Comparison of ENCODE assay signal across 24 cellular contexts in genomic region chr18:75433098-75433497, GRCh38. TPM values are rescaled to one million over a fixed set of nuclear protein-coding genes. Genes with fewer than 3 reads are reported as not detected.
DNase-seq lines count a peak whose midpoint lies in the region; ATAC-seq and TF ChIP-seq lines count a peak whose summit lies in the region.
"Had no signal": no experiment of that assay in that cellular context is flagged by ENCODE, and none has a peak within 500 bp of the region (broad histone marks: within the 10 kb centered on the region; RNA-seq: fewer than 3 reads in every experiment).

No MANE protein-coding gene starts in this region.

- no peak overlapping the region for H2BK5ac ChIP-seq in H9 (ENCODE audit: insufficient read length, low read length)

- H3K4me2 ChIP-seq in H9 (ENCODE audit: insufficient read depth, insufficient read length, low read length) (no peak overlapping the region), neural progenitor cell (peak overlapping the region; percentile 36), GM23248 (ENCODE audit: unreplicated experiment) (no peak overlapping the region)
- H3K4me2 ChIP-seq: KMS-11 had no signal

- TF ChIP-seq CTCF in H9 (conservative IDR thresholded peaks at IDR 0.05): no peak
- TF ChIP-seq CTCF in endodermal cell (conservative IDR thresholded peaks at IDR 0.05): no peak
- TF ChIP-seq CTCF in neural progenitor cell (IDR thresholded peaks at IDR 0.05): no peak
- TF ChIP-seq CTCF in prostate gland (IDR thresholded peaks at IDR 0.05): no peak

- ATAC-seq in GM18907 (IDR thresholded peaks at IDR 0.05; ENCODE audit: unreplicated experiment): no peak
- no peak for ATAC-seq in HG02759 (IDR thresholded peaks at IDR 0.05; ENCODE audit: unreplicated experiment)

- H2BK12ac ChIP-seq in H9 (ENCODE audit: insufficient read length, low read depth, low read length): no peak overlapping the region

- H4K8ac ChIP-seq in H9 (replicated peaks; ENCODE audit: insufficient read length, low read depth, low read length): no peak overlapping the region

- peaks cover 13% of the 10 kb centered on the region in 2 experiments for H3K4me1 Mint-ChIP-seq in H9
- H3K4me1 Mint-ChIP-seq in endodermal cell: peaks cover 4% of the 10 kb centered on the region
- H3K4me1 Mint-ChIP-seq in neural progenitor cell: peaks cover 14% of the 10 kb centered on the region
- H3K4me1 Mint-ChIP-seq: CD4-positive, alpha-beta memory T cell; IgD-negative memory B cell had no signal

- WGBS in H9 (ENCODE audit: extremely low coverage, insufficient read length, low lambda C conversion rate): no CpG with 5 or more reads among the region's 8 CpGs
- 25 to 60% methylated on average over 5 to 8 of the region's 8 CpGs for WGBS in endodermal cell (ENCODE audit: insufficient coverage in 1 of 2, insufficient read length in 1 of 2), 2 experiments
- WGBS in prostate gland: 77% methylated on average over 8 of the region's 8 CpGs
- WGBS in GM23248 (ENCODE audit: low coverage in 1 of 2, low lambda C conversion rate in 2 of 2, missing lambda C conversion rate in 2 of 2), 2 experiments: 70 to 74% methylated on average over 8 of the region's 8 CpGs

- H3K18ac ChIP-seq in H9 (ENCODE audit: insufficient read length, low read depth, low read length): no peak overlapping the region

- intact Hi-C loops in prostate gland (cut with DNase I): no loop called here

- in situ Hi-C loops in GM23248 (cut with MboI): no loop called here

- no peak overlapping the region for H3K4me3 Mint-ChIP-seq in H9
- H3K4me3 Mint-ChIP-seq in endodermal cell: no peak overlapping the region
- H3K4me3 Mint-ChIP-seq in neural progenitor cell: no peak overlapping the region
- H3K4me3 Mint-ChIP-seq: CD4-positive, alpha-beta memory T cell; IgD-negative memory B cell had no signal

- peak; percentile 47 for DNase-seq in H9
- peak; percentile 64 for DNase-seq in endodermal cell
- peak; percentile 38 for DNase-seq in iPS-NIHi11 (ENCODE audit: low spot score)
- DNase-seq in neural progenitor cell (ENCODE audit: low spot score): peak; percentile 38
- no peak for DNase-seq in prostate gland (ENCODE audit: low spot score)
- no peak for DNase-seq in GM23248
- DNase-seq: C1 segment of cervical spinal cord; CD4-positive, alpha-beta memory T cell; COR-L47; DMS53; HCEC 1CT; MM.1S; NCI-H2029; NCI-H446 treated with DMSO at 0.1 percent for 48 hours; NCI-H526; RPMI8226; SHP77 had no signal

- no peaks in the 10 kb centered on the region for H3K79me1 ChIP-seq in H9 (ENCODE audit: insufficient read depth, low read depth, low read length, poor library complexity, severe bottlenecking)

- H3K36me3 ChIP-seq in endodermal cell (ENCODE audit: control insufficient read depth, insufficient read depth, low read length) (no peaks in the 10 kb centered on the region), neural progenitor cell (no peaks in the 10 kb centered on the region), prostate gland (no peaks in the 10 kb centered on the region), GM23248 (ENCODE audit: low read depth) (no peaks in the 10 kb centered on the region)

- H3K4me3 ChIP-seq in endodermal cell (ENCODE audit: low read length) (no peak overlapping the region), neural progenitor cell (no peak overlapping the region), prostate gland (no peak overlapping the region), GM23248 (no peak overlapping the region)

- H2BK15ac ChIP-seq in H9 (ENCODE audit: low read depth, low read length): no peak overlapping the region

- H3F3A ChIP-seq in neural progenitor cell (ENCODE audit: low read depth) (no peaks in the 10 kb centered on the region), GM23248 (ENCODE audit: insufficient read depth) (no peaks in the 10 kb centered on the region)

- H4K20me1 ChIP-seq in H9 (ENCODE audit: control insufficient read depth, insufficient read depth, insufficient read length) (no peaks in the 10 kb centered on the region), neural progenitor cell (ENCODE audit: low read depth) (no peaks in the 10 kb centered on the region), GM23248 (ENCODE audit: insufficient read depth) (no peaks in the 10 kb centered on the region)

- no peak overlapping the region for H2BK20ac ChIP-seq in H9 (ENCODE audit: low read depth, low read length, poor library complexity, severe bottlenecking)

- no peaks in the 10 kb centered on the region for H3K9me3 Mint-ChIP-seq in H9
- H3K9me3 Mint-ChIP-seq in endodermal cell: no peaks in the 10 kb centered on the region
- H3K9me3 Mint-ChIP-seq in neural progenitor cell: peaks cover 4% of the 10 kb centered on the region
- H3K9me3 Mint-ChIP-seq: CD4-positive, alpha-beta memory T cell; IgD-negative memory B cell had no signal

- no peak overlapping the region for H3K56ac ChIP-seq in H9 (ENCODE audit: insufficient read length, low read depth, low read length)

- peaks cover 2% of the 10 kb centered on the region for H3K23me2 ChIP-seq in H9 (ENCODE audit: insufficient read length, low read depth, low read length, poor library complexity, severe bottlenecking)

- H2AFZ ChIP-seq in H9 (ENCODE audit: low read length): peak overlapping the region; percentile 59
- peak overlapping the region; percentile 86 for H2AFZ ChIP-seq in neural progenitor cell (replicated peaks)
- H2AFZ ChIP-seq in GM23248: no peak overlapping the region

- H3K27me3 ChIP-seq in H9 (ENCODE audit: insufficient read depth, low read length): no peaks in the 10 kb centered on the region
- H3K27me3 ChIP-seq in endodermal cell (ENCODE audit: control insufficient read depth, insufficient read depth, low read length, poor library complexity, severe bottlenecking): no peaks in the 10 kb centered on the region
- H3K27me3 ChIP-seq in neural progenitor cell: no peaks in the 10 kb centered on the region
- no peaks in the 10 kb centered on the region for H3K27me3 ChIP-seq in prostate gland (replicated peaks; ENCODE audit: insufficient read depth)
- peaks cover 16% of the 10 kb centered on the region; the same call in 1 of the 2 replicates for H3K27me3 ChIP-seq in GM23248 (replicated peaks; ENCODE audit: insufficient read depth)

- no peak overlapping the region for H4K91ac ChIP-seq in H9 (ENCODE audit: insufficient read length, low read depth, low read length)

- H3K23ac ChIP-seq in H9 (ENCODE audit: insufficient read length, low read depth, low read length): no peak overlapping the region

- no peak overlapping the region for H2BK120ac ChIP-seq in H9 (ENCODE audit: low read depth, low read length, poor library complexity, severe bottlenecking)

- H3T11ph ChIP-seq in H9 (ENCODE audit: low read length): no peak overlapping the region

- no peak overlapping the region for H3K9ac ChIP-seq in H9 (ENCODE audit: extremely low read depth, insufficient read length, low read length)
- no peak overlapping the region for H3K9ac ChIP-seq in endodermal cell (ENCODE audit: extremely low read depth, low read length, poor library complexity, severe bottlenecking)
- no peak overlapping the region for H3K9ac ChIP-seq in neural progenitor cell
- no peak overlapping the region for H3K9ac ChIP-seq in GM23248
- H3K9ac ChIP-seq: KMS-11 had no signal

- H3K9me2 ChIP-seq in GM23248 (ENCODE audit: insufficient read depth): no peaks in the 10 kb centered on the region

- H3K79me2 ChIP-seq in H9 (ENCODE audit: insufficient read depth, low read length) (no peaks in the 10 kb centered on the region), neural progenitor cell (ENCODE audit: low read depth) (no peaks in the 10 kb centered on the region), GM23248 (ENCODE audit: insufficient read depth) (no peaks in the 10 kb centered on the region)

- H3K27me3 Mint-ChIP-seq in H9 (ENCODE audit: low read depth): peaks cover 4% of the 10 kb centered on the region; the same call in 1 of the 2 replicates
- peaks cover 9% of the 10 kb centered on the region for H3K27me3 Mint-ChIP-seq in endodermal cell (ENCODE audit: insufficient read depth)
- peaks cover 2% of the 10 kb centered on the region for H3K27me3 Mint-ChIP-seq in neural progenitor cell (ENCODE audit: insufficient read depth, low read depth)

- H3K36me3 Mint-ChIP-seq in H9 (ENCODE audit: insufficient read depth in 1 of 3, low read depth in 3 of 3) (peaks cover 0 to 1% (median 0%) of the 10 kb centered on the region in 3 experiments; a peak in 1 of 7 replicates), endodermal cell (ENCODE audit: low read depth) (no peaks in the 10 kb centered on the region), neural progenitor cell (no peaks in the 10 kb centered on the region)
- H3K36me3 Mint-ChIP-seq: CD4-positive, alpha-beta memory T cell; IgD-negative memory B cell had no signal

- no peak overlapping the region for H3K4ac ChIP-seq in H9 (ENCODE audit: low read depth, low read length)

- no peak overlapping the region for H2AK5ac ChIP-seq in H9 (ENCODE audit: insufficient read length, low read length)

- H3K4me1 ChIP-seq in H9 (ENCODE audit: insufficient read depth, low read length) (peaks cover 2% of the 10 kb centered on the region; the same call in 1 of the 2 replicates), endodermal cell (ENCODE audit: control insufficient read depth, insufficient read depth, low read length) (peaks cover 3% of the 10 kb centered on the region), neural progenitor cell (peaks cover 17% of the 10 kb centered on the region), prostate gland (replicated peaks) (no peaks in the 10 kb centered on the region), GM23248 (ENCODE audit: insufficient read depth) (no peaks in the 10 kb centered on the region)

- H3K9me3 ChIP-seq in H9 (ENCODE audit: control insufficient read depth, low read depth, low read length): no peaks in the 10 kb centered on the region
- no peaks in the 10 kb centered on the region for H3K9me3 ChIP-seq in endodermal cell (ENCODE audit: control insufficient read depth, low read length)
- no peaks in the 10 kb centered on the region for H3K9me3 ChIP-seq in neural progenitor cell (ENCODE audit: low read depth)
- H3K9me3 ChIP-seq in prostate gland: no peaks in the 10 kb centered on the region
- no peaks in the 10 kb centered on the region for H3K9me3 ChIP-seq in GM23248 (ENCODE audit: low read depth)

- H4K5ac ChIP-seq in H9 (ENCODE audit: insufficient read length, low read depth, low read length): no peak overlapping the region

- no peak overlapping the region for H3K14ac ChIP-seq in H9 (ENCODE audit: insufficient read depth, low read length)

- TF ChIP-seq POLR2A in prostate gland (IDR thresholded peaks at IDR 0.05): no peak

- peak overlapping the region in 1 of 3 experiments; percentile 29; a peak in 2 of 7 replicates for H3K27ac Mint-ChIP-seq in H9
- H3K27ac Mint-ChIP-seq in endodermal cell: no peak overlapping the region
- no peak overlapping the region for H3K27ac Mint-ChIP-seq in neural progenitor cell
- H3K27ac Mint-ChIP-seq: CD4-positive, alpha-beta memory T cell; IgD-negative memory B cell had no signal

- H3K27ac ChIP-seq in H9 (ENCODE audit: insufficient read length, low read depth, low read length): no peak overlapping the region
- no peak overlapping the region for H3K27ac ChIP-seq in endodermal cell (ENCODE audit: low read depth, low read length)
- H3K27ac ChIP-seq in neural progenitor cell: no peak overlapping the region
- no peak overlapping the region for H3K27ac ChIP-seq in prostate gland
- H3K27ac ChIP-seq in GM23248: no peak overlapping the region
- H3K27ac ChIP-seq: KMS-11 had no signal

RNA-seq across cellular contexts. Expression of gene SMIM21, which starts 5.6 kb away (rescaled TPM):
- total RNA-seq in H9 (2021) (not detected in 2 replicates), endodermal cell (not detected), neural progenitor cell (ENCODE audit: low replicate concordance) (not detected in 2 replicates), prostate gland (under 1 TPM in 1 of 2 donors, not detected in 1; 0.51 TPM)
- not detected for polyA plus RNA-seq in endodermal cell (2013, experiment 1 of 2)
- not detected for polyA plus RNA-seq in endodermal cell (2013, experiment 2 of 2)
- total RNA-seq in GM23248 (2014; rRNA removed; shearing (Covaris generic)): not detected in 2 replicates
- not detected in 2 replicates for polyA plus RNA-seq in GM23248 (2016; fragmentation: Nextera tagmentation; extraction: Ambion mirVana)
- total RNA-seq: A673; CD4-positive, alpha-beta memory T cell; Daoy; SK-MEL-5 had no signal
- polyA plus RNA-seq: CD4-positive, alpha-beta memory T cell; IgD-negative memory B cell had no signal

Comparison
In these comparisons a context has a peak if more than half of its experiments do, and no peak if none do; other contexts are left out.
1. DNase-seq: peak in H9 (single experiment), endodermal cell (single experiment), iPS-NIHi11 (single experiment) and neural progenitor cell (single experiment); none in prostate gland (single experiment) and GM23248 (single experiment).